Comparison of ENCODE assay signal across 8 cellular contexts in genomic region chr9:97564291-97565175, GRCh38.
DNase-seq lines count a peak whose midpoint lies in the region; ATAC-seq and TF ChIP-seq lines count a peak whose summit lies in the region.

No MANE protein-coding gene starts in this region.

- H3K27me3 Mint-ChIP-seq in CD4-positive, alpha-beta T cell, result peaks cover 12% of the 10 kb centered on the region

- no peaks in the 10 kb centered on the region for H3K9me3 Mint-ChIP-seq in CD4-positive, alpha-beta T cell

- H3K27ac ChIP-seq in stomach, result peak overlapping the region in 4 of 5 donors; percentile 45 to 61 (median 54)
- H3K27ac ChIP-seq in CD4-positive, alpha-beta T cell (ENCODE audit: low read depth, low read length), result no peak overlapping the region

- H3K36me3 Mint-ChIP-seq in CD4-positive, alpha-beta T cell (ENCODE audit: low read depth), result no peaks in the 10 kb centered on the region

- DNase-seq in HPDE6-E6E7 (ENCODE audit: extremely low spot score) (peak; percentile 23), cardiac septum (ENCODE audit: low spot score) (peak; percentile 73), stomach (peak; percentile 39), NOMO-1 (lab: John Stamatoyannopoulos, UW; ENCODE audit: unreplicated experiment in 2 of 2) (no peak), NCI-H2227 (lab: John Stamatoyannopoulos, UW; ENCODE audit: unreplicated experiment) (no peak)
- peak; percentile 15 for DNase-seq in activated CD8-positive, alpha-beta memory T cell treated with anti-CD3 and anti-CD28 coated beads, Interleukin-2, amount 50 U/mL, for 48 hours
- no peak for DNase-seq in central memory CD4-positive, alpha-beta T cell
- no peak for DNase-seq in CD4-positive, alpha-beta T cell

- no peak for TF ChIP-seq POLR2A in stomach (IDR thresholded peaks at IDR 0.05)

- intact Hi-C loops in cardiac septum (cut with DNase I) (loop anchor here (5.0 kb wide), 1 partner anchor 52 kb away; no protein-coding TSS in a partner anchor), stomach (cut with DNase I; ENCODE audit: low total_unique reads) (no loop called here)
- intact Hi-C loops in CD4-positive, alpha-beta T cell (cut with DNase I, micrococcal nuclease), result no loop called here

- H3K9me3 ChIP-seq in stomach, result no peaks in the 10 kb centered on the region
- no peaks in the 10 kb centered on the region for H3K9me3 ChIP-seq in CD4-positive, alpha-beta T cell (ENCODE audit: control insufficient read depth, low read length)

- CTCF ChIA-PET in CD4-positive, alpha-beta T cell (lab: Charles Lee), result no interaction called here

- no peak overlapping the region for H3K27ac Mint-ChIP-seq in CD4-positive, alpha-beta T cell

- H3K4me3 Mint-ChIP-seq in CD4-positive, alpha-beta T cell, result no peak overlapping the region

- no peak for ATAC-seq in CD4-positive, alpha-beta T cell (ENCODE audit: poor library complexity)

- no peak for TF ChIP-seq EP300 in stomach (IDR thresholded peaks at IDR 0.05)

- WGBS in stomach, 5 donors, result 34 to 43% (median 39%) methylated on average over 14 of the region's 14 CpGs

- peaks cover 0 to 48% (median 29%) of the 10 kb centered on the region in 4 donors for H3K36me3 ChIP-seq in stomach

- no peaks in the 10 kb centered on the region for H3K4me1 Mint-ChIP-seq in CD4-positive, alpha-beta T cell (ENCODE audit: low read depth)

- H3K4me3 ChIP-seq in stomach, result no peak overlapping the region

- no peak for TF ChIP-seq CTCF in stomach (IDR thresholded peaks at IDR 0.05)
- TF ChIP-seq CTCF in CD4-positive, alpha-beta T cell (IDR thresholded peaks at IDR 0.05), result no peak

- H3K27me3 ChIP-seq in stomach, result no peaks in the 10 kb centered on the region
- H3K27me3 ChIP-seq in CD4-positive, alpha-beta T cell (ENCODE audit: control insufficient read depth, insufficient read depth, low read length), result no peaks in the 10 kb centered on the region

- H3K4me1 ChIP-seq in stomach, result peaks cover 18 to 27% (median 20%) of the 10 kb centered on the region in 4 donors

- POLR2A ChIA-PET in CD4-positive, alpha-beta T cell (lab: Charles Lee), result no interaction called here

Comparison
In these comparisons a context has a peak if more than half of its experiments do, and no peak if none do; other contexts are left out.
1. DNase-seq: peak in HPDE6-E6E7 (single experiment), activated CD8-positive, alpha-beta memory T cell treated with anti-CD3 and anti-CD28 coated beads, Interleukin-2, amount 50 U/mL, for 48 hours (single experiment), cardiac septum (single experiment) and stomach (single experiment); none in central memory CD4-positive, alpha-beta T cell (single experiment), NOMO-1 (0 of 2), NCI-H2227 (single experiment) and CD4-positive, alpha-beta T cell (0 of 10).